ENCODE assay signal across 8 cellular contexts in genomic region chr5:79612667-79613190, GRCh38. TPM values are rescaled to one million over a fixed set of nuclear protein-coding genes. Genes with fewer than 3 reads are reported as not detected.
DNase-seq lines count a peak whose midpoint lies in the region; ATAC-seq and TF ChIP-seq lines count a peak whose summit lies in the region.

No MANE protein-coding gene starts in this region.

- H3K27me3 ChIP-seq in HAP-1 (ENCODE audit: low read depth), result no peaks in the 10 kb centered on the region
- no peaks in the 10 kb centered on the region for H3K27me3 ChIP-seq in OCI-LY3 (ENCODE audit: low read depth, low read length)
- no peaks in the 10 kb centered on the region for H3K27me3 ChIP-seq in naive thymus-derived CD4-positive, alpha-beta T cell (ENCODE audit: control insufficient read depth in 2 of 2, insufficient read depth in 2 of 2, low read length in 2 of 2)

- intact Hi-C loops in naive thymus-derived CD4-positive, alpha-beta T cell (cut with micrococcal nuclease), result loop anchor here (1.0 to 10.0 kb wide), 15 partner anchors 51 to 1689 kb away; partner anchors contain the start of genes HOMER1 (in 2 of the 2), JMY (in 2 of the 2), ARSB (in 1 of the 2) and MTX3 (in 1 of the 2)

- peaks cover 26 to 43% of the 10 kb centered on the region in 2 donors for H3K4me1 Mint-ChIP-seq in effector memory CD8-positive, alpha-beta T cell (ENCODE audit: low read depth in 2 of 2)
- peaks cover 25 to 58% (median 44%) of the 10 kb centered on the region in 7 donors for H3K4me1 Mint-ChIP-seq in naive thymus-derived CD4-positive, alpha-beta T cell

- TF ChIP-seq CTCF in OCI-LY3 (IDR thresholded peaks at IDR 0.05; ENCODE audit: low read depth, low read length), result no peak

- CTCF ChIA-PET in naive thymus-derived CD4-positive, alpha-beta T cell (lab: Charles Lee), result interaction anchor here (0.7 kb wide), 1 partner anchor 53 kb away, joined by 3 read pairs; no protein-coding TSS in a partner anchor

- H3K36me3 ChIP-seq in HAP-1 (replicated peaks), result peaks cover 22% of the 10 kb centered on the region
- H3K36me3 ChIP-seq in OCI-LY3 (replicated peaks; ENCODE audit: low read depth, low read length), result peaks cover 29% of the 10 kb centered on the region
- peaks cover 0 to 16% (median 8%) of the 10 kb centered on the region in 3 experiments for H3K36me3 ChIP-seq in naive thymus-derived CD4-positive, alpha-beta T cell (ENCODE audit: control insufficient read depth in 2 of 3, insufficient read depth in 3 of 3, low read length in 3 of 3)

- POLR2A ChIA-PET in naive thymus-derived CD4-positive, alpha-beta T cell (lab: Charles Lee), result interaction anchor here (0.9 to 2.5 kb wide), 4 partner anchors 9 to 370 kb away, joined by 3 to 18 read pairs (median 6); partner anchors contain the start of gene HOMER1

- peaks cover 7% of the 10 kb centered on the region for H3K9me3 ChIP-seq in HAP-1
- H3K9me3 ChIP-seq in OCI-LY3 (ENCODE audit: insufficient read depth, low read length), result peaks cover 5% of the 10 kb centered on the region; the same call in 1 of the 2 replicates
- peaks cover 0 to 4% (median 0%) of the 10 kb centered on the region in 3 experiments for H3K9me3 ChIP-seq in naive thymus-derived CD4-positive, alpha-beta T cell (ENCODE audit: control insufficient read depth in 2 of 3, low read length in 3 of 3)

- no peaks in the 10 kb centered on the region for H3K27me3 Mint-ChIP-seq in effector memory CD8-positive, alpha-beta T cell
- peaks cover 0 to 6% (median 2%) of the 10 kb centered on the region in 5 donors for H3K27me3 Mint-ChIP-seq in naive thymus-derived CD4-positive, alpha-beta T cell

- ATAC-seq in effector memory CD8-positive, alpha-beta T cell (replicated peaks), result peak; percentile 3
- ATAC-seq in naive thymus-derived CD4-positive, alpha-beta T cell, result no peak

- no peaks in the 10 kb centered on the region for H3K9me3 Mint-ChIP-seq in effector memory CD8-positive, alpha-beta T cell
- peaks cover 0 to 9% (median 5%) of the 10 kb centered on the region in 11 donors for H3K9me3 Mint-ChIP-seq in naive thymus-derived CD4-positive, alpha-beta T cell

- peak overlapping the region; percentile 97 for H3K4me2 ChIP-seq in OCI-LY3 (ENCODE audit: low read length)

- peak overlapping the region; percentile 96 for H3K27ac ChIP-seq in OCI-LY3 (ENCODE audit: low read length)
- H3K27ac ChIP-seq in naive thymus-derived CD4-positive, alpha-beta T cell (ENCODE audit: low read depth, low read length), result peak overlapping the region; percentile 90

- peaks cover 53% of the 10 kb centered on the region for H3K79me2 ChIP-seq in OCI-LY3 (ENCODE audit: low read length)

- peaks cover 12% of the 10 kb centered on the region for H3K4me1 ChIP-seq in HAP-1
- peaks cover 16% of the 10 kb centered on the region for H3K4me1 ChIP-seq in OCI-LY3 (ENCODE audit: low read length)
- peaks cover 14 to 18% of the 10 kb centered on the region in 2 donors for H3K4me1 ChIP-seq in naive thymus-derived CD4-positive, alpha-beta T cell (ENCODE audit: control insufficient read depth in 2 of 2, insufficient read depth in 2 of 2, low read length in 2 of 2)

- peak overlapping the region; percentile 99 for H3K27ac Mint-ChIP-seq in effector memory CD8-positive, alpha-beta T cell
- H3K27ac Mint-ChIP-seq in naive thymus-derived CD4-positive, alpha-beta T cell, result peak overlapping the region; percentile 91 to 99 (median 98)

- H3K4me3 Mint-ChIP-seq in effector memory CD8-positive, alpha-beta T cell, result peak overlapping the region; percentile 97 to 99
- peak overlapping the region; percentile 95 to 100 (median 97) for H3K4me3 Mint-ChIP-seq in naive thymus-derived CD4-positive, alpha-beta T cell

- peak overlapping the region; percentile 69; the same call in 1 of the 2 replicates for H2AFZ ChIP-seq in OCI-LY3 (ENCODE audit: low read depth, low read length)

- in situ Hi-C loops in HAP-1 (cut with MboI; ENCODE audit: low sequenced_read_pairs), result no loop called here

- H4K20me1 ChIP-seq in OCI-LY3 (ENCODE audit: insufficient read depth, low read length), result no peaks in the 10 kb centered on the region

- H3K36me3 Mint-ChIP-seq in effector memory CD8-positive, alpha-beta T cell (ENCODE audit: insufficient read depth), result peaks cover 45% of the 10 kb centered on the region
- H3K36me3 Mint-ChIP-seq in naive thymus-derived CD4-positive, alpha-beta T cell, result peaks cover 4 to 32% (median 30%) of the 10 kb centered on the region in 5 donors

- no peak for DNase-seq in HAP-1 (ENCODE audit: low spot score in 2 of 2)
- no peak for DNase-seq in effector memory CD8-positive, alpha-beta T cell
- no peak for DNase-seq in naive thymus-derived CD4-positive, alpha-beta T cell
- DNase-seq in NK-92 treated with Interleukin-12 subunit alpha and Interleukin-12 subunit beta, amount 100 ng/mL, for 24 hours (lab: John Stamatoyannopoulos, UW), result no peak
- no peak for DNase-seq in activated CD4-positive, alpha-beta T cell treated with anti-CD3 and anti-CD28 coated beads, Interleukin-2, amount 50 U/mL, for 1 hour
- DNase-seq in NCI-H2029 (lab: John Stamatoyannopoulos, UW), result no peak

- peak overlapping the region; percentile 62 for H3K4me3 ChIP-seq in GM08714 (ENCODE audit: low read length)
- H3K4me3 ChIP-seq in HAP-1, result peak overlapping the region; percentile 75
- peak overlapping the region; percentile 100 for H3K4me3 ChIP-seq in OCI-LY3 (ENCODE audit: low read length)
- H3K4me3 ChIP-seq in naive thymus-derived CD4-positive, alpha-beta T cell (ENCODE audit: low read length), result peak overlapping the region; percentile 84

- peak overlapping the region; percentile 97 for H3K9ac ChIP-seq in OCI-LY3 (ENCODE audit: low read length)

RNA-seq across cellular contexts. Expression of gene TENT2, which starts 0.5 kb away (rescaled TPM):
- 100 to 1,000 TPM; 102 to 154 (median 111) TPM for total RNA-seq in naive thymus-derived CD4-positive, alpha-beta T cell
- 10 to 100 TPM; 49.3 to 51.5 TPM for polyA plus RNA-seq in naive thymus-derived CD4-positive, alpha-beta T cell
